Comparison of ENCODE assay signal across 12 cellular contexts in genomic region chr15:61155741-61156700, GRCh38.
DNase-seq lines count a peak whose midpoint lies in the region; ATAC-seq and TF ChIP-seq lines count a peak whose summit lies in the region.
"Had no signal": no experiment of that assay in that cellular context is flagged by ENCODE, and none has a peak within 500 bp of the region (broad histone marks: within the 10 kb centered on the region; RNA-seq: fewer than 3 reads in every experiment).

No MANE protein-coding gene starts in this region.

- in situ Hi-C loops in KBM-7 (cut with MboI; ENCODE audit: low pct_unique_long_range_greater_than_20kb, low sequenced_read_pairs), result loop anchor here (25.0 kb wide), 1 partner anchor 656 kb away; no protein-coding TSS in a partner anchor

- TF ChIP-seq CTCF in breast epithelium (IDR thresholded peaks at IDR 0.05), result no peak

- H3K4me3 Mint-ChIP-seq in activated T-helper 1 cell treated with anti-CD3 and anti-CD28 coated beads, Interleukin-12 subunit alpha, Interleukin-12 subunit beta, Interleukin-2, Interleukin-4 antibody, amounts not matched to agents 30 ng/mL and 10 ng/mL and 1 ng/mL, durations not matched to agents 14 hours and 24 hours and 36 hours, result no peak overlapping the region
- H3K4me3 Mint-ChIP-seq: neural crest cell had no signal

- no peak overlapping the region for H3K9ac ChIP-seq in subcutaneous abdominal adipose tissue (ENCODE audit: low read length in 5 of 5)

- H3K9me3 ChIP-seq in breast epithelium (no peaks in the 10 kb centered on the region), subcutaneous abdominal adipose tissue (ENCODE audit: control insufficient read depth in 5 of 5, low read length in 5 of 5) (no peaks in the 10 kb centered on the region)
- no peaks in the 10 kb centered on the region for H3K9me3 ChIP-seq in effector memory CD4-positive, alpha-beta T cell (ENCODE audit: control insufficient read depth, low read length)

- H3K4me1 ChIP-seq in breast epithelium, result no peaks in the 10 kb centered on the region
- H3K4me1 ChIP-seq in subcutaneous abdominal adipose tissue (ENCODE audit: control insufficient read depth in 5 of 5, insufficient read depth in 5 of 5, low read length in 5 of 5), result peaks cover 3 to 33% (median 26%) of the 10 kb centered on the region in 5 donors
- no peaks in the 10 kb centered on the region for H3K4me1 ChIP-seq in effector memory CD4-positive, alpha-beta T cell (ENCODE audit: control insufficient read depth, insufficient read depth, low read length, poor library complexity, severe bottlenecking)

- H3K36me3 ChIP-seq in breast epithelium (no peaks in the 10 kb centered on the region), subcutaneous abdominal adipose tissue (ENCODE audit: control insufficient read depth in 5 of 5, insufficient read depth in 5 of 5, low read length in 5 of 5) (no peaks in the 10 kb centered on the region)
- H3K36me3 ChIP-seq in effector memory CD4-positive, alpha-beta T cell (ENCODE audit: control insufficient read depth, insufficient read depth, low read length), result no peaks in the 10 kb centered on the region

- intact Hi-C loops in breast epithelium (cut with DNase I; ENCODE audit: low total_unique reads), result no loop called here
- intact Hi-C loops in activated T-helper 1 cell treated with anti-CD3 and anti-CD28 coated beads, Interleukin-12 subunit alpha, Interleukin-12 subunit beta, Interleukin-2, Interleukin-4 antibody, amounts not matched to agents 30 ng/mL and 10 ng/mL and 1 ng/mL, durations not matched to agents 14 hours and 24 hours and 36 hours (cut with micrococcal nuclease), result no loop called here

- no peak for TF ChIP-seq POLR2A in breast epithelium (IDR thresholded peaks at IDR 0.05)

- H3K4me3 ChIP-seq in breast epithelium (no peak overlapping the region), subcutaneous abdominal adipose tissue (ENCODE audit: low read depth in 1 of 5, low read length in 5 of 5) (peak overlapping the region in 2 of 5 donors; percentile 20 to 46)
- no peak overlapping the region for H3K4me3 ChIP-seq in effector memory CD4-positive, alpha-beta T cell (ENCODE audit: insufficient read depth, low read depth, low read length, poor library complexity, severe bottlenecking)

- H3K27me3 Mint-ChIP-seq in activated T-helper 1 cell treated with anti-CD3 and anti-CD28 coated beads, Interleukin-12 subunit alpha, Interleukin-12 subunit beta, Interleukin-2, Interleukin-4 antibody, amounts not matched to agents 30 ng/mL and 10 ng/mL and 1 ng/mL, durations not matched to agents 14 hours and 24 hours and 36 hours (ENCODE audit: insufficient read depth), result peaks cover 55% of the 10 kb centered on the region

- DNase-seq in KBM-7 (peak; percentile 8), breast epithelium (ENCODE audit: low spot score in 2 of 2) (no peak), iris pigment epithelial cell (ENCODE audit: low read depth) (peak; percentile 51)
- no peak for DNase-seq in activated T-helper 1 cell treated with anti-CD3 and anti-CD28 coated beads, Interleukin-12 subunit alpha, Interleukin-12 subunit beta, Interleukin-2, Interleukin-4 antibody, amounts not matched to agents 30 ng/mL and 10 ng/mL and 1 ng/mL, durations not matched to agents 14 hours and 24 hours and 36 hours (ENCODE audit: low spot score)
- no peak for DNase-seq in effector memory CD4-positive, alpha-beta T cell
- DNase-seq: OCI-M1 had no signal

- H3K27ac ChIP-seq in breast epithelium (peak overlapping the region; percentile 49 to 80), subcutaneous abdominal adipose tissue (ENCODE audit: low read depth, low read length) (peak overlapping the region; percentile 15)
- H3K27ac ChIP-seq in effector memory CD4-positive, alpha-beta T cell (ENCODE audit: insufficient read depth, low read length, poor library complexity, severe bottlenecking), result no peak overlapping the region

- H3K27ac Mint-ChIP-seq in activated T-helper 1 cell treated with anti-CD3 and anti-CD28 coated beads, Interleukin-12 subunit alpha, Interleukin-12 subunit beta, Interleukin-2, Interleukin-4 antibody, amounts not matched to agents 30 ng/mL and 10 ng/mL and 1 ng/mL, durations not matched to agents 14 hours and 24 hours and 36 hours, result no peak overlapping the region

- no peak for ATAC-seq in GM18907 (IDR thresholded peaks at IDR 0.05; ENCODE audit: unreplicated experiment)
- ATAC-seq in GM18909 (IDR thresholded peaks at IDR 0.05; ENCODE audit: poor library complexity, unreplicated experiment), result no peak
- ATAC-seq: activated CD4-positive, CD25-positive, alpha-beta regulatory T cell treated with anti-CD3 and anti-CD28 coated beads, Interleukin-2, amount 50 U/mL, for 24 hours; activated naive CD4-positive, alpha-beta T cell treated with anti-CD3 and anti-CD28 coated beads, Interleukin-2, amount 50 U/mL, for 72 hours had no signal

- no peaks in the 10 kb centered on the region for H3K4me1 Mint-ChIP-seq in activated T-helper 1 cell treated with anti-CD3 and anti-CD28 coated beads, Interleukin-12 subunit alpha, Interleukin-12 subunit beta, Interleukin-2, Interleukin-4 antibody, amounts not matched to agents 30 ng/mL and 10 ng/mL and 1 ng/mL, durations not matched to agents 14 hours and 24 hours and 36 hours (ENCODE audit: low read depth)
- H3K4me1 Mint-ChIP-seq: neural crest cell had no signal

- H3K27me3 ChIP-seq in breast epithelium (no peaks in the 10 kb centered on the region), subcutaneous abdominal adipose tissue (ENCODE audit: control insufficient read depth in 5 of 5, insufficient read depth in 4 of 5, low read length in 5 of 5) (no peaks in the 10 kb centered on the region)
- H3K27me3 ChIP-seq in effector memory CD4-positive, alpha-beta T cell (replicated peaks; ENCODE audit: control insufficient read depth, insufficient read depth, low read length, poor library complexity, severe bottlenecking), result peaks cover 3% of the 10 kb centered on the region

- no peaks in the 10 kb centered on the region for H3K9me3 Mint-ChIP-seq in activated T-helper 1 cell treated with anti-CD3 and anti-CD28 coated beads, Interleukin-12 subunit alpha, Interleukin-12 subunit beta, Interleukin-2, Interleukin-4 antibody, amounts not matched to agents 30 ng/mL and 10 ng/mL and 1 ng/mL, durations not matched to agents 14 hours and 24 hours and 36 hours
- H3K9me3 Mint-ChIP-seq: activated naive CD4-positive, alpha-beta T cell treated with anti-CD3 and anti-CD28 coated beads, Interleukin-2, amount 50 U/mL, for 72 hours had no signal

- no peaks in the 10 kb centered on the region for H3K36me3 Mint-ChIP-seq in activated T-helper 1 cell treated with anti-CD3 and anti-CD28 coated beads, Interleukin-12 subunit alpha, Interleukin-12 subunit beta, Interleukin-2, Interleukin-4 antibody, amounts not matched to agents 30 ng/mL and 10 ng/mL and 1 ng/mL, durations not matched to agents 14 hours and 24 hours and 36 hours (ENCODE audit: low read depth)
- H3K36me3 Mint-ChIP-seq: activated naive CD4-positive, alpha-beta T cell treated with anti-CD3 and anti-CD28 coated beads, Interleukin-2, amount 50 U/mL, for 72 hours had no signal

Comparison
In these comparisons a context has a peak if more than half of its experiments do, and no peak if none do; other contexts are left out.
1. DNase-seq: peak in KBM-7 (single experiment) and iris pigment epithelial cell (single experiment); none in breast epithelium (0 of 2), activated T-helper 1 cell treated with anti-CD3 and anti-CD28 coated beads, Interleukin-12 subunit alpha, Interleukin-12 subunit beta, Interleukin-2, Interleukin-4 antibody, amounts not matched to agents 30 ng/mL and 10 ng/mL and 1 ng/mL, durations not matched to agents 14 hours and 24 hours and 36 hours (single experiment) and effector memory CD4-positive, alpha-beta T cell (0 of 3).